8 cellular contexts compared by ENCODE assay signal in genomic region chr7:99374121-99375064, GRCh38. TPM values are rescaled to one million over a fixed set of nuclear protein-coding genes. Genes with fewer than 3 reads are reported as not detected.
DNase-seq lines count a peak whose midpoint lies in the region; ATAC-seq, FAIRE-seq and TF ChIP-seq lines count a peak whose summit lies in the region.

ARPC1B (plus strand) TSS chr7:99374730; CDS start chr7:99385715, 10,985 bp downstream.

- no peak for TF ChIP-seq CTCF in lung (IDR thresholded peaks at IDR 0.05; ENCODE audit: control extremely low read depth, extremely low read depth)

- H3K27ac ChIP-seq in ACC112 (ENCODE audit: low read depth, low read length) = peak within 1 kb of the TSS; percentile 60
- H3K27ac ChIP-seq in lung (ENCODE audit: low read depth in 1 of 2, low read length in 1 of 2) = peak within 1 kb of the TSS; percentile 68 to 95

- H3K79me2 ChIP-seq in ACC112 (ENCODE audit: control insufficient read depth, insufficient read depth, low read length, unreplicated experiment) = peaks cover 31% of the 10 kb centered on the region

- peak; percentile 60 for ATAC-seq in HG02943 (IDR thresholded peaks at IDR 0.05; ENCODE audit: low read depth, unreplicated experiment)
- ATAC-seq in lung (ENCODE audit: insufficient read depth, low FRiP score) = peak; percentile 80

- H3K27me3 ChIP-seq in ACC112 (ENCODE audit: insufficient read depth, low read length) = no peaks in the 10 kb centered on the region
- H3K27me3 ChIP-seq in lung (ENCODE audit: control insufficient read depth, insufficient read depth) = no peaks in the 10 kb centered on the region

- peak; percentile 87 for DNase-seq in GM18507 (ENCODE audit: extremely low spot score, insufficient read length, low read depth)
- peak; percentile 70 for DNase-seq in NCI-H460 (ENCODE audit: extremely low read depth, low read depth)
- DNase-seq in activated CD4-positive, alpha-beta T cell treated with anti-CD3 and anti-CD28 coated beads, Interleukin-2, amount 50 U/mL, for 24 hours (ENCODE audit: low read depth in 1 of 2, low spot score in 1 of 2) = peak; percentile 70 to 80
- peak; percentile 85 for DNase-seq in ecto neural progenitor cell (ENCODE audit: low spot score)
- peak; percentile 86 for DNase-seq in lung (ENCODE audit: low spot score)
- DNase-seq in stimulated activated CD8-positive, alpha-beta memory T cell treated with anti-CD3 and anti-CD28 coated beads, Interleukin-12 subunit alpha, Interleukin-12 subunit beta, amount 100 ng/mL, for 24 hours (ENCODE audit: extremely low read depth) = peak; percentile 77

- peak within 1 kb of the TSS; percentile 99 for H2AFZ ChIP-seq in ACC112 (ENCODE audit: low read length, unreplicated experiment)

- H3K4me1 ChIP-seq in ACC112 (ENCODE audit: control insufficient read depth, insufficient read depth, low read length, unreplicated experiment) (peaks cover 6% of the 10 kb centered on the region), lung (ENCODE audit: control insufficient read depth in 2 of 2, insufficient read depth in 2 of 2, low read length in 2 of 2) (peaks cover 0 to 7% of the 10 kb centered on the region in 2 donors)

- H3K36me3 ChIP-seq in ACC112 (ENCODE audit: insufficient read depth, low read length) (no peaks in the 10 kb centered on the region), lung (ENCODE audit: control insufficient read depth in 2 of 2, insufficient read depth in 2 of 2, low read length in 2 of 2) (peaks cover 0 to 7% of the 10 kb centered on the region in 2 donors)

- no peaks in the 10 kb centered on the region for H3K9me3 ChIP-seq in lung (ENCODE audit: control insufficient read depth in 2 of 2, insufficient read depth in 1 of 2, low read length in 1 of 2)

- WGBS in lung, 2 donors = 1% methylated on average over 58 to 94 of the region's 94 CpGs

- peak within 1 kb of the TSS; percentile 99 for H3K4me3 ChIP-seq in ACC112 (ENCODE audit: low read depth, low read length)
- peak within 1 kb of the TSS; percentile 73 for H3K4me3 ChIP-seq in lung

- peak; percentile 26 for FAIRE-seq in GM18507 (lab: Jason Lieb, UNC)

RNA-seq across cellular contexts. Expression of gene ARPC1B, which starts in this region (rescaled TPM):
- total RNA-seq in NCI-H460 (2014; rRNA removed; shearing (Covaris generic)) = 236 and 247 TPM in 2 replicates
- 441 and 460 TPM in 2 replicates for polyA plus RNA-seq in NCI-H460 (2014; cell fraction: nucleus; rRNA removed)
- 100 to 1,000 TPM; 164 to 310 TPM for total RNA-seq in lung
- 100 to 1,000 TPM; 221 to 937 TPM for polyA plus RNA-seq in lung

Comparison
In these comparisons a context has a peak if more than half of its experiments do, and no peak if none do; other contexts are left out.
1. Peak in every context shown above with its lines: DNase-seq, ATAC-seq, H3K4me3 ChIP-seq and H3K27ac ChIP-seq.